In genomic region chr11:118728112-118728511, GRCh38 we compare ENCODE assay signal across 12 cellular contexts. TPM values are rescaled to one million over a fixed set of nuclear protein-coding genes. Genes with fewer than 3 reads are reported as not detected.
"Had no signal": no experiment of that assay in that cellular context is flagged by ENCODE, and none has a peak within 500 bp of the region (broad histone marks: within the 10 kb centered on the region; RNA-seq: fewer than 3 reads in every experiment).

No MANE protein-coding gene starts in this region.

RNA-seq across cellular contexts. Expression of gene TREH, which starts 48.7 kb away (rescaled TPM):
- total RNA-seq: activated CD8-positive, alpha-beta memory T cell treated with anti-CD3 and anti-CD28 coated beads for 36 hours; ascending aorta; bronchial epithelial cell; endothelial cell of umbilical vein; kidney epithelial cell; left lung; myocyte; osteoblast; right cardiac atrium; subcutaneous adipose tissue; thyroid gland; uterus had no signal
- polyA plus RNA-seq: endothelial cell of umbilical vein had no signal
